Comparison of ENCODE assay signal across 26 cellular contexts in genomic region chr20:19834783-19835182, GRCh38.
"Had no signal": no experiment of that assay in that cellular context is flagged by ENCODE, and none has a peak within 500 bp of the region (broad histone marks: within the 10 kb centered on the region; RNA-seq: fewer than 3 reads in every experiment).

No MANE protein-coding gene starts in this region.

- DNase-seq: effector memory CD8-positive, alpha-beta T cell; esophagus squamous epithelium; foreskin fibroblast; glutamatergic neuron; immature natural killer cell; kidney; left cardiac atrium; left ventricle myocardium inferior; lower lobe of right lung; mesendoderm; mucosa of descending colon; natural killer cell; nucleus accumbens; ovary; sigmoid colon; stimulated activated CD4-positive, alpha-beta T cell treated with anti-CD3 and anti-CD28 coated beads, Interleukin-2, amount 100 ng/mL, for 24 hours; stimulated activated CD4-positive, alpha-beta T cell treated with anti-CD3 and anti-CD28 coated beads, Interleukin-4, amount 100 ng/mL, for 4 hours; stimulated activated naive CD4-positive, alpha-beta T cell; stomach; upper lobe of left lung; uterus had no signal

- H3K36me3 Mint-ChIP-seq: immature natural killer cell, natural killer cell had no signal

- H3K4me3 Mint-ChIP-seq: effector memory CD8-positive, alpha-beta T cell; immature natural killer cell; natural killer cell; neural progenitor cell had no signal

- H3K9me3 Mint-ChIP-seq: effector memory CD8-positive, alpha-beta T cell; natural killer cell; neural progenitor cell had no signal

- ATAC-seq: effector memory CD8-positive, alpha-beta T cell; gastroesophageal sphincter; left cardiac atrium; mucosa of descending colon; natural killer cell had no signal

- H3K9me3 ChIP-seq: esophagus squamous epithelium, gastroesophageal sphincter, left ventricle myocardium inferior, lower lobe of right lung, mucosa of descending colon, ovary, right atrium auricular region, sigmoid colon, stomach, upper lobe of left lung, uterus had no signal

- H3K4me1 ChIP-seq: esophagus squamous epithelium, uterus had no signal

- H3K4me2 ChIP-seq: neural progenitor cell had no signal

- H2AFZ ChIP-seq: neural progenitor cell had no signal

- H3K27ac ChIP-seq: epithelial cell of prostate, esophagus squamous epithelium, lower lobe of right lung, neural progenitor cell, right atrium auricular region, skin epidermis, stomach had no signal

- H3K27me3 ChIP-seq: esophagus squamous epithelium, gastroesophageal sphincter, neural progenitor cell, ovary, right atrium auricular region, sigmoid colon, stomach, upper lobe of left lung, uterus had no signal

- H3K4me3 ChIP-seq: esophagus squamous epithelium, gastroesophageal sphincter, left ventricle myocardium inferior, lower lobe of right lung, mucosa of descending colon, neural progenitor cell, ovary, right atrium auricular region, sigmoid colon, skin epidermis, stomach, upper lobe of left lung, uterus had no signal

- H3K27ac Mint-ChIP-seq: effector memory CD8-positive, alpha-beta T cell; immature natural killer cell; natural killer cell; neural progenitor cell had no signal

- H3K36me3 ChIP-seq: esophagus squamous epithelium, gastroesophageal sphincter, left ventricle myocardium inferior, lower lobe of right lung, neural progenitor cell, ovary, sigmoid colon, stomach, upper lobe of left lung, uterus had no signal
